ENCODE assay signal across 8 cellular contexts in genomic region chr2:110211938-110212858, GRCh38. TPM values are rescaled to one million over a fixed set of nuclear protein-coding genes. Genes with fewer than 3 reads are reported as not detected.
DNase-seq lines count a peak whose midpoint lies in the region; ATAC-seq and TF ChIP-seq lines count a peak whose summit lies in the region.

A gene with protein sequence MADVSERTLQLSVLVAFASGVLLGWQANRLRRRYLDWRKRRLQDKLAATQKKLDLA (minus strand): TSS chr2:110212547. CDS start chr2:110212525, 22 bp downstream.

- H3K27me3 ChIP-seq in CD8-positive, alpha-beta T cell (ENCODE audit: insufficient read depth, low read length), result no peaks in the 10 kb centered on the region
- no peaks in the 10 kb centered on the region for H3K27me3 ChIP-seq in mesendoderm (ENCODE audit: insufficient read depth, low read length, poor library complexity)

- no peak within 1 kb of the TSS for H2AK5ac ChIP-seq in mesendoderm (ENCODE audit: low read length)

- H3K4me1 Mint-ChIP-seq in CD8-positive, alpha-beta T cell (ENCODE audit: low read depth), result peaks cover 24% of the 10 kb centered on the region
- H3K4me1 Mint-ChIP-seq in effector memory CD8-positive, alpha-beta T cell (ENCODE audit: low read depth in 2 of 2), result peaks cover 14 to 20% of the 10 kb centered on the region in 2 donors

- no peaks in the 10 kb centered on the region for H3K36me3 ChIP-seq in CD8-positive, alpha-beta T cell (ENCODE audit: insufficient read depth, low read length)
- no peaks in the 10 kb centered on the region for H3K36me3 ChIP-seq in mesendoderm (ENCODE audit: control insufficient read depth, insufficient read depth, low read length)

- POLR2A ChIA-PET in CD8-positive, alpha-beta T cell (lab: Charles Lee), result interaction anchor here (1.0 kb wide), 1 partner anchor 8 kb away, joined by 3 read pairs; no protein-coding TSS in a partner anchor

- H3K4me1 ChIP-seq in CD8-positive, alpha-beta T cell (ENCODE audit: insufficient read depth, low read length), result peaks cover 3% of the 10 kb centered on the region
- no peaks in the 10 kb centered on the region for H3K4me1 ChIP-seq in mesendoderm (ENCODE audit: control insufficient read depth, low read depth, low read length)

- no peak for TF ChIP-seq CTCF in CD8-positive, alpha-beta T cell (IDR thresholded peaks at IDR 0.05)

- H3K56ac ChIP-seq in mesendoderm (ENCODE audit: low read length), result peak within 1 kb of the TSS; percentile 98

- peak; percentile 94 for ATAC-seq in CD8-positive, alpha-beta T cell
- ATAC-seq in GM19452 (IDR thresholded peaks at IDR 0.05; ENCODE audit: unreplicated experiment) (peak; percentile 82), HG03571 (IDR thresholded peaks at IDR 0.05; ENCODE audit: unreplicated experiment) (peak; percentile 95)
- ATAC-seq in effector memory CD8-positive, alpha-beta T cell (replicated peaks), result peak; percentile 96

- no peak within 1 kb of the TSS for H2BK120ac ChIP-seq in mesendoderm (ENCODE audit: low read depth, low read length)

- H3K79me2 ChIP-seq in mesendoderm (ENCODE audit: control insufficient read depth, insufficient read depth, low read length), result no peaks in the 10 kb centered on the region

- H4K5ac ChIP-seq in mesendoderm (ENCODE audit: low read length), result no peak within 1 kb of the TSS

- CTCF ChIA-PET in CD8-positive, alpha-beta T cell (lab: Charles Lee), result no interaction called here

- H4K8ac ChIP-seq in mesendoderm (ENCODE audit: low read depth, low read length), result no peak within 1 kb of the TSS

- peak within 1 kb of the TSS; percentile 78 for H3K27ac ChIP-seq in CD8-positive, alpha-beta T cell (ENCODE audit: low read depth, low read length)
- H3K27ac ChIP-seq in mesendoderm (ENCODE audit: low read depth, low read length), result no peak within 1 kb of the TSS

- H3K9me3 ChIP-seq in CD8-positive, alpha-beta T cell (ENCODE audit: low read length), result no peaks in the 10 kb centered on the region

- H3K9ac ChIP-seq in mesendoderm (ENCODE audit: low read length), result peak within 1 kb of the TSS; percentile 90

- intact Hi-C loops in CD8-positive, alpha-beta T cell (cut with DNase I, micrococcal nuclease), result loop anchor here in 1 of 2 experiments (1.0 kb wide), 2 partner anchors 8 to 35 kb away; no protein-coding TSS in a partner anchor

- H3K27ac Mint-ChIP-seq in CD8-positive, alpha-beta T cell, result peak within 1 kb of the TSS; percentile 96
- peak within 1 kb of the TSS; percentile 94 to 97 for H3K27ac Mint-ChIP-seq in effector memory CD8-positive, alpha-beta T cell

- peaks cover 22% of the 10 kb centered on the region for H3K27me3 Mint-ChIP-seq in CD8-positive, alpha-beta T cell (ENCODE audit: low read depth)
- H3K27me3 Mint-ChIP-seq in effector memory CD8-positive, alpha-beta T cell, result peaks cover 28 to 30% of the 10 kb centered on the region in 2 donors

- H2BK5ac ChIP-seq in mesendoderm (ENCODE audit: low read length), result peak within 1 kb of the TSS; percentile 55

- no CpG with 5 or more reads among the region's 54 CpGs for WGBS in mesendoderm (ENCODE audit: extremely low coverage, insufficient coverage, low lambda C conversion rate)

- H3K4ac ChIP-seq in mesendoderm (ENCODE audit: low read depth, low read length), result peak within 1 kb of the TSS; percentile 72

- DNase-seq in CD8-positive, alpha-beta T cell, result peak; percentile 37 to 82 (median 51)
- peak; percentile 60 to 70 for DNase-seq in NOMO-1 (lab: John Stamatoyannopoulos, UW; ENCODE audit: unreplicated experiment in 2 of 2)
- DNase-seq in activated CD8-positive, alpha-beta memory T cell treated with anti-CD3 and anti-CD28 coated beads for 48 hours (ENCODE audit: low read depth in 2 of 3, low spot score in 2 of 3), result peak; percentile 18 to 52 (median 48)
- DNase-seq in effector memory CD8-positive, alpha-beta T cell, result peak; percentile 45 to 64 (median 63)
- DNase-seq in mesendoderm, result peak; percentile 83
- peak; percentile 21 for DNase-seq in stimulated activated CD8-positive, alpha-beta memory T cell treated with anti-CD3 and anti-CD28 coated beads, Interleukin-15, amount 100 ng/mL, for 24 hours (ENCODE audit: low read depth)

- no peak within 1 kb of the TSS for H2BK15ac ChIP-seq in mesendoderm (replicated peaks; ENCODE audit: low read depth)

- no peaks in the 10 kb centered on the region for H3K79me1 ChIP-seq in mesendoderm (ENCODE audit: low read length)

- H3K18ac ChIP-seq in mesendoderm (ENCODE audit: low read length), result peak within 1 kb of the TSS; percentile 2

- peak within 1 kb of the TSS; percentile 81 for H3K4me3 ChIP-seq in CD8-positive, alpha-beta T cell (ENCODE audit: low read depth, low read length)
- H3K4me3 ChIP-seq in mesendoderm (ENCODE audit: low read length), result peak within 1 kb of the TSS; percentile 87

- H3K4me3 Mint-ChIP-seq in CD8-positive, alpha-beta T cell, result peak within 1 kb of the TSS; percentile 90
- H3K4me3 Mint-ChIP-seq in effector memory CD8-positive, alpha-beta T cell, result peak within 1 kb of the TSS; percentile 94 to 97

- H3K9me3 Mint-ChIP-seq in CD8-positive, alpha-beta T cell, result no peaks in the 10 kb centered on the region
- H3K9me3 Mint-ChIP-seq in effector memory CD8-positive, alpha-beta T cell, result no peaks in the 10 kb centered on the region

- H3K36me3 Mint-ChIP-seq in CD8-positive, alpha-beta T cell, result peaks cover 27% of the 10 kb centered on the region
- H3K36me3 Mint-ChIP-seq in effector memory CD8-positive, alpha-beta T cell (ENCODE audit: insufficient read depth), result peaks cover 19% of the 10 kb centered on the region

- H3K23ac ChIP-seq in mesendoderm (ENCODE audit: low read length), result no peak within 1 kb of the TSS

- H3K4me2 ChIP-seq in mesendoderm (ENCODE audit: low read length), result peak within 1 kb of the TSS; percentile 71

RNA-seq across cellular contexts. Expression of the gene that starts here (rescaled TPM):
- total RNA-seq in CD8-positive, alpha-beta T cell, result 10 to 100 TPM; 13.6 to 15.7 TPM
- polyA plus RNA-seq in mesendoderm (2013, experiment 1 of 2), result 51.9 TPM
- polyA plus RNA-seq in mesendoderm (2013, experiment 2 of 2), result 48.1 TPM

Comparison
In these comparisons a context has a peak if more than half of its experiments do, and no peak if none do; other contexts are left out.
1. DNase-seq: peak in every context shown above with its lines; median percentile 83 in mesendoderm; 65 in NOMO-1; 63 in effector memory CD8-positive, alpha-beta T cell; 51 in CD8-positive, alpha-beta T cell; 48 in activated CD8-positive, alpha-beta memory T cell treated with anti-CD3 and anti-CD28 coated beads for 48 hours; 21 in stimulated activated CD8-positive, alpha-beta memory T cell treated with anti-CD3 and anti-CD28 coated beads, Interleukin-15, amount 100 ng/mL, for 24 hours.